ENCODE assay signal across 25 cellular contexts in the genomic region with DNA sequence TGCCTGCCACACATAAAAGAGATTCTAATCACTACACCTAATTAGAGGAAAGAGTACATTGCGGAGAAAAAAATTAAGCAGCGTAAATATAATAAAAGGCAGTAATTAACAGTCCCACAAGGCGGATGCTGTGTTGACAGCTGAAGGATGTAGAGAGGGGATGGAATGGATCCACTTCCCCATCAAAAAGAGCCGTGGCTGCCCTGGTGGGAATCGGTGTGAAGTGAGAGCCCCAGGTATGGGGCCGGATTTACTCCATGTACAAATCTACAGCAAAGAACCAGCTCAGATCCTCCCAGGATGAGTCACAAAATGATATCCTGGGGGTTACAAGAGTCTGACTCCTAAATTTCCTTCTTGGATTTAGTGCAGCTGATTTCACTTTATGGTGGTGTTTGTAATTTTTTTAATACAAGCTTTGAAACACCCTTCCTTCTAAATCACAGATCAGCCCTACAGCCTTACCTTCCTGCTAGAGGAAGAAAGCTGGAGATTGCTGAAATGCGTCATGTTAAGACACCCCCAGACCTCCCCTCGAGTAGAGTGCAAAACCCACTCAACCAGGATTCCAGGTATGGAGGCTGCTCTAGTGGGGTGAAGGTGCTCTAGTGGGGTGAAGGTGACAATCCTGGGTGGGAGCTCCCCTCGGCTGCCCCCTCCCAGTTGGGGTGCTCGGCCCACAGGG.
"Had no signal": no experiment of that assay in that cellular context is flagged by ENCODE, and none has a peak within 500 bp of the region (broad histone marks: within the 10 kb centered on the region; RNA-seq: fewer than 3 reads in every experiment).

No MANE protein-coding gene starts in this region.

- H3K9me3 ChIP-seq: colonic mucosa, esophagus squamous epithelium, left lung, lower lobe of right lung, right lobe of liver had no signal

- H3K36me3 ChIP-seq: colonic mucosa, esophagus squamous epithelium, left lung, lower lobe of right lung, right lobe of liver had no signal

- ATAC-seq: activated CD8-positive, alpha-beta memory T cell treated with anti-CD3 and anti-CD28 coated beads, Interleukin-2, amount 10 ng/mL, durations not matched to agents 7 days and 5 days; activated CD8-positive, alpha-beta T cell treated with anti-CD3 and anti-CD28 coated beads for 36 hours; left lung; lower lobe of right lung; natural killer cell; right lobe of liver; stimulated activated memory B cell treated with anti-CD40 and anti-IgM and Interleukin-4, amounts not matched to agents 10 μg/mL and 1 μg/mL and 100 μg/mL, for 72 hours; stimulated activated naive CD8-positive, alpha-beta T cell treated with anti-CD3 and anti-CD28 coated beads, Interleukin-15, amount 100 ng/mL, for 72 hours; T-helper 17 cell; WTC11 had no signal

- H3K4me1 ChIP-seq: colonic mucosa, esophagus squamous epithelium, left lung, lower lobe of right lung, right lobe of liver had no signal

- DNase-seq: activated CD4-positive, alpha-beta T cell treated with anti-CD3 and anti-CD28 coated beads, Interleukin-2, amount 50 U/mL, for 1 hour; activated CD8-positive, alpha-beta memory T cell treated with anti-CD3 and anti-CD28 coated beads, Interleukin-2, amount 10 ng/mL, durations not matched to agents 7 days and 5 days; activated CD8-positive, alpha-beta T cell treated with anti-CD3 and anti-CD28 coated beads for 36 hours; activated T-cell treated with anti-CD3 and anti-CD28 coated beads, Interleukin-2, amount 50 U/mL, for 48 hours; cerebellar nuclear complex; effector CD8-positive, alpha-beta T cell; esophagus squamous epithelium; left lung; lower lobe of right lung; mesendoderm; natural killer cell; right lobe of liver; stimulated activated CD4-positive, alpha-beta T cell treated with anti-CD3 and anti-CD28 coated beads, Interleukin-1b, Interleukin-23, amount 100 ng/mL, for 48 hours; stimulated activated CD4-positive, alpha-beta T cell treated with anti-CD3 and anti-CD28 coated beads, Interleukin-4, amount 100 ng/mL, for 4 hours; stimulated activated CD8-positive, alpha-beta memory T cell treated with anti-CD3 and anti-CD28 coated beads, Interleukin-4, amount 100 ng/mL, for 48 hours; stimulated activated naive CD8-positive, alpha-beta T cell treated with anti-CD3 and anti-CD28 coated beads, Interleukin-15, amount 100 ng/mL, for 72 hours; substantia nigra; T-helper 17 cell; T1000 had no signal

- H3K27ac ChIP-seq: colonic mucosa, epithelial cell of prostate, esophagus squamous epithelium, left lung, lower lobe of right lung, right lobe of liver had no signal

- H3K27me3 ChIP-seq: colonic mucosa, esophagus squamous epithelium, left lung, right lobe of liver had no signal

- FAIRE-seq: endometrium, frontal cortex had no signal

- H3K4me3 ChIP-seq: colonic mucosa, esophagus squamous epithelium, left lung, lower lobe of right lung, right lobe of liver had no signal
